9 cellular contexts compared by ENCODE assay signal in the genomic region with DNA sequence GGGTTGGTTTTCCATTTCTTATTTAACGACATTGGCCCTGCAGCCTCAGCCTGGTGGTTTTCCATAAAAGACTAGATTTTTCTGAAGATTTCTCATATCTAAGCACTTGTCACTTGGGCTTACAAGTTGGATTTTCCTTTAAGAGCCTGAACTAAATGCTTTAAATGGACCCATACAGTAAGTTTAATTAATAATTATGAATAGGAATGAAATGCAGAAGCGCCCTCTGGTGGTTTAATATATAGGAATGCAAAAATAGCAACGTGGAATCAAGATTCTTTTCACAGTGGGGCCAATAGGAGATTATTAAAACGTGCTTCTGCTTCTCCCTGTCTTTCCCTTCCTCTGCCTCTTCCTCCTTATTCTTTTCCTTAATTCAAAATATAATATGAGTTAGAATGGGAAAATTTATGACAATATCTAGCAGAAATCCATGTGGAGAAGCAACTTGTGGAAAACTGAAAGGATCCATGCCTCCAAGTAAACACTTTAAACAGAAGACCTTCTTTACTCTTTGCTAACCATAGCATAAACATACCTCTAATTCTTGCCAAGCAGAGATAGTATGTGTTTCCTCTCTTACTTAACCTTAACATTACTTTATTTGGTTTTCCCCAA.
DNase-seq lines count a peak whose midpoint lies in the region; ATAC-seq, FAIRE-seq and TF ChIP-seq lines count a peak whose summit lies in the region.
"Had no signal": no experiment of that assay in that cellular context is flagged by ENCODE, and none has a peak within 500 bp of the region (broad histone marks: within the 10 kb centered on the region; RNA-seq: fewer than 3 reads in every experiment).

No MANE protein-coding gene starts in this region.

- H2AFZ ChIP-seq in endothelial cell of umbilical vein (ENCODE audit: low read depth, low read length): no peak overlapping the region

- no peaks in the 10 kb centered on the region for H3K27me3 ChIP-seq in endothelial cell of umbilical vein (ENCODE audit: control insufficient read depth in 2 of 2, insufficient read depth in 2 of 2, low read length in 2 of 2)

- H3K4me2 ChIP-seq in endothelial cell of umbilical vein (ENCODE audit: insufficient read depth, low read length): no peak overlapping the region

- H3K36me3 ChIP-seq in endothelial cell of umbilical vein (ENCODE audit: control insufficient read depth in 2 of 2, extremely low read depth in 1 of 2, insufficient read depth in 2 of 2, low read length in 2 of 2): no peaks in the 10 kb centered on the region

- no peak overlapping the region for H3K27ac ChIP-seq in endothelial cell of umbilical vein (ENCODE audit: insufficient read depth, low read depth, low read length)
- H3K27ac ChIP-seq: skin epidermis had no signal

- H3K79me2 ChIP-seq in endothelial cell of umbilical vein (ENCODE audit: control insufficient read depth, insufficient read depth, low read length): no peaks in the 10 kb centered on the region

- peak; percentile 50 for TF ChIP-seq CTCF in natural killer cell (IDR thresholded peaks at IDR 0.05)
- peak; percentile 21 to 31 for TF ChIP-seq CTCF in endothelial cell of umbilical vein (IDR thresholded peaks at IDR 0.05; ENCODE audit: extremely low read depth in 1 of 2, insufficient read depth in 1 of 2, low read depth in 1 of 2, low read length in 2 of 2)

- CTCF ChIA-PET in endothelial cell of umbilical vein (lab: Charles Lee): interaction anchor here (0.7 to 2.3 kb wide), 5 partner anchors 13 to 588 kb away, joined by 3 to 25 read pairs (median 3); no protein-coding TSS in a partner anchor

- H3K4me3 ChIP-seq in endothelial cell of umbilical vein (replicated peaks in 1 of 3; ENCODE audit: insufficient read depth in 1 of 3, low read depth in 1 of 3, low read length in 3 of 3): no peak overlapping the region
- H3K4me3 ChIP-seq: skin epidermis had no signal

- H3K9me1 ChIP-seq in endothelial cell of umbilical vein (replicated peaks; ENCODE audit: control insufficient read depth, extremely low read depth, insufficient read depth, low read length): no peaks in the 10 kb centered on the region

- H3K9ac ChIP-seq in endothelial cell of umbilical vein (replicated peaks; ENCODE audit: extremely low read depth, insufficient read depth, low read length): no peak overlapping the region

- dilution Hi-C loops in endothelial cell of umbilical vein (cut with MboI; ENCODE audit: extremely low pct_ligation_motif_present, low sequenced_read_pairs): no loop called here

- no peaks in the 10 kb centered on the region for H3K27me3 Mint-ChIP-seq in natural killer cell (ENCODE audit: low read depth in 2 of 2)
- no peaks in the 10 kb centered on the region for H3K27me3 Mint-ChIP-seq in natural killer cell treated with Interleukin-12 subunit alpha and Interleukin-12 subunit beta and Interleukin-15 and Interleukin-18, amount 100 ng/mL, for 72 hours

- H4K20me1 ChIP-seq in endothelial cell of umbilical vein (replicated peaks; ENCODE audit: control insufficient read depth, extremely low read depth, insufficient read depth, low read length): no peaks in the 10 kb centered on the region

- H3K36me3 Mint-ChIP-seq in natural killer cell: no peaks in the 10 kb centered on the region
- H3K36me3 Mint-ChIP-seq in natural killer cell treated with Interleukin-12 subunit alpha and Interleukin-12 subunit beta and Interleukin-15 and Interleukin-18, amount 100 ng/mL, for 72 hours: no peaks in the 10 kb centered on the region

- H3K4me3 Mint-ChIP-seq in natural killer cell: no peak overlapping the region
- H3K4me3 Mint-ChIP-seq in natural killer cell treated with Interleukin-12 subunit alpha and Interleukin-12 subunit beta and Interleukin-15 and Interleukin-18, amount 100 ng/mL, for 72 hours: no peak overlapping the region

- H3K9me3 Mint-ChIP-seq in natural killer cell: peaks cover 0 to 2% of the 10 kb centered on the region in 2 donors
- no peaks in the 10 kb centered on the region for H3K9me3 Mint-ChIP-seq in natural killer cell treated with Interleukin-12 subunit alpha and Interleukin-12 subunit beta and Interleukin-15 and Interleukin-18, amount 100 ng/mL, for 72 hours

- TF ChIP-seq POLR2A in endothelial cell of umbilical vein (IDR thresholded peaks at IDR 0.05; ENCODE audit: low read depth, low read length): no peak

- ATAC-seq in natural killer cell: no peak
- no peak for ATAC-seq in natural killer cell treated with Interleukin-12 subunit alpha and Interleukin-12 subunit beta and Interleukin-15 and Interleukin-18, amount 100 ng/mL, for 72 hours
- no peak for ATAC-seq in GM21367 (IDR thresholded peaks at IDR 0.05; ENCODE audit: unreplicated experiment)
- no peak for ATAC-seq in GM19023 (IDR thresholded peaks at IDR 0.05; ENCODE audit: unreplicated experiment)
- ATAC-seq in GM19463 (IDR thresholded peaks at IDR 0.05; ENCODE audit: unreplicated experiment): no peak

- peak; percentile 4 for FAIRE-seq in endothelial cell of umbilical vein (lab: Jason Lieb, UNC)

- H3K9me3 ChIP-seq in endothelial cell of umbilical vein (replicated peaks; ENCODE audit: control insufficient read depth, insufficient read depth, low read length): no peaks in the 10 kb centered on the region

- no peaks in the 10 kb centered on the region for H3K4me1 ChIP-seq in endothelial cell of umbilical vein (ENCODE audit: control insufficient read depth, extremely low read depth, insufficient read depth, low read length)

- POLR2A ChIA-PET in endothelial cell of umbilical vein (lab: Charles Lee): no interaction called here

- intact Hi-C loops in natural killer cell (cut with micrococcal nuclease) (loop anchor here (10.0 kb wide), 1 partner anchor 408 kb away; no protein-coding TSS in a partner anchor), endothelial cell of umbilical vein (cut with micrococcal nuclease) (loop anchor here (1.0 to 2.0 kb wide), 3 partner anchors 346 to 588 kb away; no protein-coding TSS in a partner anchor)

- BruUV-seq in endothelial cell of umbilical vein (replicated peaks; lab: Mats Ljungman, UMichigan): no TSS peak

- H3K27ac Mint-ChIP-seq in natural killer cell: no peak overlapping the region
- no peak overlapping the region for H3K27ac Mint-ChIP-seq in natural killer cell treated with Interleukin-12 subunit alpha and Interleukin-12 subunit beta and Interleukin-15 and Interleukin-18, amount 100 ng/mL, for 72 hours

- no peaks in the 10 kb centered on the region for H3K4me1 Mint-ChIP-seq in natural killer cell
- no peaks in the 10 kb centered on the region for H3K4me1 Mint-ChIP-seq in natural killer cell treated with Interleukin-12 subunit alpha and Interleukin-12 subunit beta and Interleukin-15 and Interleukin-18, amount 100 ng/mL, for 72 hours (ENCODE audit: low read depth in 2 of 2)

- DNase-seq in natural killer cell (no peak), NCI-H69 (lab: John Stamatoyannopoulos, UW) (peak; percentile 53), endothelial cell of umbilical vein (ENCODE audit: low read depth, low spot score) (peak; percentile 10), pons (ENCODE audit: low spot score) (peak; percentile 62)
- no peak for DNase-seq in natural killer cell treated with Interleukin-12 subunit alpha and Interleukin-12 subunit beta and Interleukin-15 and Interleukin-18, amount 100 ng/mL, for 72 hours (ENCODE audit: low spot score)

TF ChIP-seq in endothelial cell of umbilical vein, 7 proteins besides CTCF, POLR2A, EP300 and RAD21:
- no peak for TF ChIP-seq GATA2 (IDR thresholded peaks at IDR 0.05; ENCODE audit: insufficient read depth, insufficient read length, low read depth, low read length)
- TF ChIP-seq MYC (IDR thresholded peaks at IDR 0.05; ENCODE audit: low read depth, low read length): no peak
- no peak for TF ChIP-seq JUN (IDR thresholded peaks at IDR 0.05; ENCODE audit: borderline replicate concordance, insufficient read depth, insufficient read length, low read depth)
- TF ChIP-seq, protein P1, sequence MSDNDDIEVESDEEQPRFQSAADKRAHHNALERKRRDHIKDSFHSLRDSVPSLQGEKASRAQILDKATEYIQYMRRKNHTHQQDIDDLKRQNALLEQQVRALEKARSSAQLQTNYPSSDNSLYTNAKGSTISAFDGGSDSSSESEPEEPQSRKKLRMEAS (IDR thresholded peaks at IDR 0.05; ENCODE audit: insufficient read depth, insufficient read length): no peak
- TF ChIP-seq EZH2 (IDR thresholded peaks at IDR 0.05; ENCODE audit: borderline replicate concordance, low read depth, low read length, severe bottlenecking): no peak
- no peak for TF ChIP-seq FOS (IDR thresholded peaks at IDR 0.05; ENCODE audit: borderline replicate concordance, insufficient read depth, low read length)
- no peak for TF ChIP-seq POLR2AphosphoS5 (IDR thresholded peaks at IDR 0.05; ENCODE audit: insufficient read depth, low read depth, low read length)
TF ChIP-seq in endothelial cell of umbilical vein: peak in this region for 0.

Comparison
In these comparisons a context has a peak if more than half of its experiments do, and no peak if none do; other contexts are left out.
1. DNase-seq: peak in NCI-H69 (single experiment), endothelial cell of umbilical vein (single experiment) and pons (single experiment); none in natural killer cell (single experiment) and natural killer cell treated with Interleukin-12 subunit alpha and Interleukin-12 subunit beta and Interleukin-15 and Interleukin-18, amount 100 ng/mL, for 72 hours (single experiment).